Comparison of ENCODE assay signal across 11 cellular contexts in the genomic region with DNA sequence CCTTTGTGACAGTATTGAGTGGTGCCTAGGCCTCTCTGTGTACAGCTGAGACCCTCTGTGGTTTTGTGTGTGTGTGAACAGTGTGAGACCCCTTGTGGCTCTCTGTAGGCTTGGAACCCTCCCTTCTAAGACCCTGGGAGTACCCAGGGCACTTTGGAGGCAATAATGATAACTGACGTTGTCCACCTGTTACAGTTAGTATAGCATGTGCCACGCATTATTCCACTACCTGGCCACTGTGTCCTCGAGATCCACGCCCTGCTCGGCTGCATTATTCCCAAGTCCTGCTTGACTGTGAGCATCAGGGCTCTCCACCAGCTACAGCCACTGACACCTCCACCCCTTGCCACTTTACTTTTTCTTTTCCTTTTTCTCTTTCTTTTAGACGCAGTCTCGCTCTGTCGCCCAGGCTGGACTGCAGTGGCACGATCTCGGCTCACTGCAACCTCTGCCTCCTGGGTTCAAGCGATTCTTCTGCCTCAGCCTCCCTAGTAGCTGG. TPM values are rescaled to one million over a fixed set of nuclear protein-coding genes. Genes with fewer than 3 reads are reported as not detected.
DNase-seq lines count a peak whose midpoint lies in the region; ATAC-seq and TF ChIP-seq lines count a peak whose summit lies in the region.
"Had no signal": no experiment of that assay in that cellular context is flagged by ENCODE, and none has a peak within 500 bp of the region (broad histone marks: within the 10 kb centered on the region; RNA-seq: fewer than 3 reads in every experiment).

No MANE protein-coding gene starts in this region.

- H3K27me3 Mint-ChIP-seq in Caco-2 (ENCODE audit: insufficient read depth, unreplicated experiment): no peaks in the 10 kb centered on the region
- no peaks in the 10 kb centered on the region for H3K27me3 Mint-ChIP-seq in dendritic cell treated with granulocyte-macrophage colony-stimulating factor and Interleukin-4, amounts not matched to agents 40 ng/mL and 50 ng/mL, for 4 days
- peaks cover 10% of the 10 kb centered on the region for H3K27me3 Mint-ChIP-seq in neural progenitor cell (ENCODE audit: insufficient read depth, low read depth)

- no peak overlapping the region for H3K27ac ChIP-seq in Karpas-422 (ENCODE audit: low read length)
- no peak overlapping the region for H3K27ac ChIP-seq in neural progenitor cell

- no TSS peak for BruUV-seq in Caco-2 (replicated peaks; lab: Mats Ljungman, UMichigan)

- CTCF ChIA-PET in Caco-2 (lab: Charles Lee): interaction anchor here (0.6 kb wide), 1 partner anchor 63 kb away, joined by 5 read pairs; no protein-coding TSS in a partner anchor

- no peak for TF ChIP-seq CTCF in Caco-2 (IDR thresholded peaks at IDR 0.05; ENCODE audit: insufficient read depth in 1 of 2, low read depth in 1 of 2, low read length in 1 of 2, severe bottlenecking in 1 of 2, unreplicated experiment in 1 of 2)
- no peak for TF ChIP-seq CTCF in neural progenitor cell (IDR thresholded peaks at IDR 0.05)

- H3K27me3 ChIP-seq in Caco-2 (replicated peaks; ENCODE audit: control insufficient read depth, insufficient read depth, low read length): no peaks in the 10 kb centered on the region
- no peaks in the 10 kb centered on the region for H3K27me3 ChIP-seq in Karpas-422 (ENCODE audit: low read length)
- H3K27me3 ChIP-seq in neural progenitor cell: no peaks in the 10 kb centered on the region

- peaks cover 32% of the 10 kb centered on the region for H3F3A ChIP-seq in neural progenitor cell (ENCODE audit: low read depth)

- H3K36me3 ChIP-seq in Caco-2 (ENCODE audit: control insufficient read depth, insufficient read depth, low read length) (peaks cover 3% of the 10 kb centered on the region; the same call in 1 of the 2 replicates), Karpas-422 (ENCODE audit: insufficient read depth, low read length) (peaks cover 13% of the 10 kb centered on the region; the same call in 1 of the 2 replicates), neural progenitor cell (no peaks in the 10 kb centered on the region)

- H3K4me3 ChIP-seq in Caco-2 (ENCODE audit: low read depth, low read length): no peak overlapping the region
- peak overlapping the region; percentile 71; the same call in 1 of the 2 replicates for H3K4me3 ChIP-seq in Karpas-422 (ENCODE audit: low read length)
- no peak overlapping the region for H3K4me3 ChIP-seq in neural progenitor cell

- H3K4me3 Mint-ChIP-seq in Caco-2 (ENCODE audit: unreplicated experiment) (peak overlapping the region; percentile 99), neural progenitor cell (peak overlapping the region; percentile 98)
- peak overlapping the region; percentile 96 for H3K4me3 Mint-ChIP-seq in dendritic cell treated with granulocyte-macrophage colony-stimulating factor and Interleukin-4, amounts not matched to agents 40 ng/mL and 50 ng/mL, for 4 days

- H3K9ac ChIP-seq in Karpas-422 (ENCODE audit: low read length) (peak overlapping the region; percentile 99; the same call in 1 of the 2 replicates), neural progenitor cell (no peak overlapping the region)

- H3K4me1 Mint-ChIP-seq in Caco-2 (ENCODE audit: low read depth, unreplicated experiment): peaks cover 66% of the 10 kb centered on the region
- peaks cover 68% of the 10 kb centered on the region for H3K4me1 Mint-ChIP-seq in dendritic cell treated with granulocyte-macrophage colony-stimulating factor and Interleukin-4, amounts not matched to agents 40 ng/mL and 50 ng/mL, for 4 days (ENCODE audit: low read depth)
- peaks cover 46% of the 10 kb centered on the region for H3K4me1 Mint-ChIP-seq in neural progenitor cell

- ATAC-seq in Right ventricle myocardium superior (ENCODE audit: poor library complexity) (no peak), GM21367 (IDR thresholded peaks at IDR 0.05; ENCODE audit: unreplicated experiment) (no peak), GM18868 (IDR thresholded peaks at IDR 0.05; ENCODE audit: unreplicated experiment) (no peak)

- no peaks in the 10 kb centered on the region for H3K9me2 ChIP-seq in Karpas-422 (replicated peaks; ENCODE audit: insufficient read depth, low read length)

- H3K79me2 ChIP-seq in Karpas-422 (ENCODE audit: low read length) (peaks cover 69% of the 10 kb centered on the region), neural progenitor cell (ENCODE audit: low read depth) (peaks cover 75% of the 10 kb centered on the region)

- H4K20me1 ChIP-seq in Karpas-422 (ENCODE audit: insufficient read depth, low read depth, low read length) (peaks cover 35% of the 10 kb centered on the region), neural progenitor cell (ENCODE audit: low read depth) (peaks cover 63% of the 10 kb centered on the region)

- H3K4me2 ChIP-seq in Karpas-422 (ENCODE audit: low read depth, low read length, poor library complexity, severe bottlenecking) (peak overlapping the region; percentile 69), neural progenitor cell (peak overlapping the region; percentile 90)

- H3K27ac Mint-ChIP-seq in Caco-2 (ENCODE audit: unreplicated experiment) (peak overlapping the region; percentile 98), neural progenitor cell (peak overlapping the region; percentile 35)
- H3K27ac Mint-ChIP-seq in dendritic cell treated with granulocyte-macrophage colony-stimulating factor and Interleukin-4, amounts not matched to agents 40 ng/mL and 50 ng/mL, for 4 days: peak overlapping the region; percentile 90

- intact Hi-C loops in Caco-2 (cut with micrococcal nuclease; ENCODE audit: unreplicated experiment): no loop called here
- intact Hi-C loops in dendritic cell treated with granulocyte-macrophage colony-stimulating factor and Interleukin-4, amounts not matched to agents 40 ng/mL and 50 ng/mL, for 4 days (cut with micrococcal nuclease): no loop called here
- intact Hi-C loops in Right ventricle myocardium superior (cut with DNase I): no loop called here

- peaks cover 41% of the 10 kb centered on the region for H3K36me3 Mint-ChIP-seq in Caco-2 (ENCODE audit: insufficient read depth, unreplicated experiment)
- H3K36me3 Mint-ChIP-seq in dendritic cell treated with granulocyte-macrophage colony-stimulating factor and Interleukin-4, amounts not matched to agents 40 ng/mL and 50 ng/mL, for 4 days (ENCODE audit: low read depth): peaks cover 55% of the 10 kb centered on the region
- peaks cover 10% of the 10 kb centered on the region for H3K36me3 Mint-ChIP-seq in neural progenitor cell

- POLR2A ChIA-PET in Caco-2 (lab: Charles Lee): interaction anchor here (0.8 kb wide), 1 partner anchor 325 kb away, joined by 3 read pairs; a partner anchor contains a TSS

- DNase-seq in Caco-2 (no peak), Karpas-422 (no peak), neural progenitor cell (ENCODE audit: low spot score) (no peak), Right ventricle myocardium superior (no peak)
- no peak for DNase-seq in effector CD8-positive, alpha-beta T cell (lab: John Stamatoyannopoulos, UW)
- DNase-seq: GDM1; stimulated activated CD4-positive, alpha-beta T cell treated with anti-CD3 and anti-CD28 coated beads, Interleukin-4, amount 100 ng/mL, for 24 hours had no signal

- H3K9me3 Mint-ChIP-seq in Caco-2 (ENCODE audit: unreplicated experiment): no peaks in the 10 kb centered on the region
- H3K9me3 Mint-ChIP-seq in dendritic cell treated with granulocyte-macrophage colony-stimulating factor and Interleukin-4, amounts not matched to agents 40 ng/mL and 50 ng/mL, for 4 days: no peaks in the 10 kb centered on the region
- no peaks in the 10 kb centered on the region for H3K9me3 Mint-ChIP-seq in neural progenitor cell

- no peaks in the 10 kb centered on the region for H3K9me3 ChIP-seq in Caco-2
- no peaks in the 10 kb centered on the region for H3K9me3 ChIP-seq in Karpas-422 (ENCODE audit: low read length)
- no peaks in the 10 kb centered on the region for H3K9me3 ChIP-seq in neural progenitor cell (ENCODE audit: low read depth)

- H2AFZ ChIP-seq in Karpas-422 (ENCODE audit: low read length): no peak overlapping the region
- H2AFZ ChIP-seq in neural progenitor cell (replicated peaks): no peak overlapping the region

- H3K4me1 ChIP-seq in Caco-2: peaks cover 54% of the 10 kb centered on the region
- peaks cover 36% of the 10 kb centered on the region for H3K4me1 ChIP-seq in Karpas-422 (ENCODE audit: low read length)
- peaks cover 12% of the 10 kb centered on the region for H3K4me1 ChIP-seq in neural progenitor cell

RNA-seq across cellular contexts. Expression of a gene that starts 2.0 kb away (rescaled TPM):
- total RNA-seq in Caco-2 (2022) (110 and 132 TPM in 2 replicates), neural progenitor cell (ENCODE audit: low replicate concordance) (27.2 and 51.0 TPM in 2 replicates), Right ventricle myocardium superior (25.5 TPM)
- 45.2 and 76.4 TPM in 2 replicates for total RNA-seq in Karpas-422 (2014; rRNA removed; shearing (Covaris generic); ENCODE audit: low replicate concordance)

RNA-seq across cellular contexts. Expression of a gene that starts 28.2 kb away (rescaled TPM):
- 1.7 and 1.9 TPM in 2 replicates for total RNA-seq in Caco-2 (2022)
- total RNA-seq in Karpas-422 (2014; rRNA removed; shearing (Covaris generic); ENCODE audit: low replicate concordance): 0.52 and 0.54 TPM in 2 replicates
- 2.2 and 3.9 TPM in 2 replicates for total RNA-seq in neural progenitor cell (ENCODE audit: low replicate concordance)
- total RNA-seq in Right ventricle myocardium superior: 48.2 TPM

RNA-seq across cellular contexts. Expression of a gene that starts 38.1 kb away (rescaled TPM):
- total RNA-seq in Caco-2 (2022) (4.5 and 5.6 TPM in 2 replicates), neural progenitor cell (ENCODE audit: low replicate concordance) (7.0 and 8.7 TPM in 2 replicates), Right ventricle myocardium superior (3.3 TPM)
- total RNA-seq in Karpas-422 (2014; rRNA removed; shearing (Covaris generic); ENCODE audit: low replicate concordance): 11.4 and 12.8 TPM in 2 replicates

RNA-seq across cellular contexts. Expression of a gene that starts 39.4 kb away (rescaled TPM):
- total RNA-seq in Caco-2 (2022) (20.8 and 21.1 TPM in 2 replicates), neural progenitor cell (ENCODE audit: low replicate concordance) (0.30 and 2.2 TPM in 2 replicates), Right ventricle myocardium superior (5.6 TPM)
- total RNA-seq in Karpas-422 (2014; rRNA removed; shearing (Covaris generic); ENCODE audit: low replicate concordance): 0.11 TPM in 1 of 2 replicates, not detected in the other
- total RNA-seq: HT1080 had no signal

Comparison
In these comparisons a context has a peak if more than half of its experiments do, and no peak if none do; other contexts are left out.
1. H3K27ac Mint-ChIP-seq: peak in every context shown above with its lines; median percentile 98 in Caco-2; 90 in dendritic cell treated with granulocyte-macrophage colony-stimulating factor and Interleukin-4, amounts not matched to agents 40 ng/mL and 50 ng/mL, for 4 days; 35 in neural progenitor cell.